1 cellular context compared by ENCODE assay signal in the genomic region with DNA sequence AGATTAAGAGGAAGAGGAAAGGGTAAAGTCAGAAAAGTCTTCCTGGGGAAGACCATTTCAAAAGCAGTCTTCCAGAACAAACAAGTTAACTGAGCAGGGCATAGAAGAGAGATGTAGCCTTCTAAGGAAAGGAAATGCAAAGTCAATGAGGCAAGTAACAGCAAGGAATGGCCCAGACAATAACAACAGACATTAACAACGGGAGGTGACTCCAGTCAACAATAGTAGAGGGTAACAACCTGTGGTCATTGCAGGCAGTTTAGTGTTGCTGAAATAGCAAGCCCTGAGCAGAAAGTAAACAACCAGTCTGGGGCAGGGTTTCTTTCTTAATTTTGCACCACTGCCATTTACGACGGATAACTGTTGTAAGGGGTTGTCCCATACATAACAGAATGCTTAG.
TF ChIP-seq lines count a peak whose summit lies in the region.

No MANE protein-coding gene starts in this region.

TF ChIP-seq in GM12878, 131 proteins besides CTCF, POLR2A, EP300 and RAD21:
- TF ChIP-seq TAF1 (IDR thresholded peaks at IDR 0.05; ENCODE audit: borderline replicate concordance, low read depth, low read length) (no peak), SMC3 (IDR thresholded peaks at IDR 0.05; ENCODE audit: borderline replicate concordance, low read length) (no peak), STAT3 (IDR thresholded peaks at IDR 0.05; ENCODE audit: low read depth, low read length) (no peak), MXI1 (IDR thresholded peaks at IDR 0.05; ENCODE audit: low read depth, low read length) (no peak), NRF1 (conservative IDR thresholded peaks at IDR 0.05; ENCODE audit: low read depth, low read length) (no peak), RCOR1 (conservative IDR thresholded peaks at IDR 0.05; ENCODE audit: low read depth, low read length) (no peak), SUPT20H (IDR thresholded peaks at IDR 0.05; ENCODE audit: borderline replicate concordance, control insufficient read depth, low read depth, low read length) (no peak), HCFC1 (IDR thresholded peaks at IDR 0.05; ENCODE audit: low read length) (no peak), ETV6 (conservative IDR thresholded peaks at IDR 0.05 in 1 of 2, IDR thresholded peaks at IDR 0.05 in 1 of 2; ENCODE audit: borderline replicate concordance in 1 of 2, low read depth in 1 of 2) (no peak), TARDBP (IDR thresholded peaks at IDR 0.05; ENCODE audit: borderline replicate concordance) (no peak), GABPA (IDR thresholded peaks at IDR 0.05; ENCODE audit: low read depth) (no peak), RBBP5 (conservative IDR thresholded peaks at IDR 0.05) (no peak), IKZF1 (conservative IDR thresholded peaks at IDR 0.05) (no peak), RB1 (IDR thresholded peaks at IDR 0.05; ENCODE audit: borderline replicate concordance) (no peak)
- TF ChIP-seq, protein P1, sequence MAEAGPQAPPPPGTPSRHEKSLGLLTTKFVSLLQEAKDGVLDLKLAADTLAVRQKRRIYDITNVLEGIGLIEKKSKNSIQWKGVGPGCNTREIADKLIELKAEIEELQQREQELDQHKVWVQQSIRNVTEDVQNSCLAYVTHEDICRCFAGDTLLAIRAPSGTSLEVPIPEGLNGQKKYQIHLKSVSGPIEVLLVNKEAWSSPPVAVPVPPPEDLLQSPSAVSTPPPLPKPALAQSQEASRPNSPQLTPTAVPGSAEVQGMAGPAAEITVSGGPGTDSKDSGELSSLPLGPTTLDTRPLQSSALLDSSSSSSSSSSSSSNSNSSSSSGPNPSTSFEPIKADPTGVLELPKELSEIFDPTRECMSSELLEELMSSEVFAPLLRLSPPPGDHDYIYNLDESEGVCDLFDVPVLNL (IDR thresholded peaks at IDR 0.05; ENCODE audit: low read depth, low read length) = no peak
